ENCODE assay signal across 29 cellular contexts in genomic region chr10:101896466-101896865, GRCh38. TPM values are rescaled to one million over a fixed set of nuclear protein-coding genes. Genes with fewer than 3 reads are reported as not detected.
A peak's percentile ranks its signal among the peaks of the same experiment; 100 is the strongest.
DNase-seq lines count a peak whose midpoint lies in the region; ATAC-seq and TF ChIP-seq lines count a peak whose summit lies in the region.
"Had no signal": no experiment of that assay in that cellular context is flagged by ENCODE, and none has a peak within 500 bp of the region (broad histone marks: within the 10 kb centered on the region; RNA-seq: fewer than 3 reads in every experiment).

No MANE protein-coding gene starts in this region.

- H3K9me3 Mint-ChIP-seq in stimulated activated naive CD8-positive, alpha-beta T cell treated with anti-CD3 and anti-CD28 coated beads, Interleukin-15, amount 100 ng/mL, for 72 hours, result no peaks in the 10 kb centered on the region
- H3K9me3 Mint-ChIP-seq: T-helper 1 cell treated with Interleukin-12 subunit alpha and Interleukin-12 subunit beta and Interleukin-4 antibody, amounts not matched to agents 30 μg/mL and 1 μg/mL, for 36 hours had no signal

- peaks cover 22% of the 10 kb centered on the region for H3K4me1 Mint-ChIP-seq in stimulated activated naive CD8-positive, alpha-beta T cell treated with anti-CD3 and anti-CD28 coated beads, Interleukin-15, amount 100 ng/mL, for 72 hours

- H3K4me3 Mint-ChIP-seq in stimulated activated naive CD8-positive, alpha-beta T cell treated with anti-CD3 and anti-CD28 coated beads, Interleukin-15, amount 100 ng/mL, for 72 hours, result no peak overlapping the region
- H3K4me3 Mint-ChIP-seq: stimulated activated naive B cell treated with anti-CD40 and anti-IgM and Interleukin-4, amounts not matched to agents 10 μg/mL and 1 μg/mL and 100 μg/mL, for 72 hours; T-helper 1 cell treated with Interleukin-12 subunit alpha and Interleukin-12 subunit beta and Interleukin-4 antibody, amounts not matched to agents 30 μg/mL and 1 μg/mL, for 36 hours had no signal

- peak overlapping the region; percentile 78 for H3K27ac ChIP-seq in foreskin keratinocyte
- H3K27ac ChIP-seq: adrenal gland, colonic mucosa, epithelial cell of prostate, lower lobe of right lung, skin epidermis, suprapubic skin, upper lobe of left lung had no signal

- no peaks in the 10 kb centered on the region for H3K27me3 ChIP-seq in foreskin keratinocyte
- H3K27me3 ChIP-seq: adrenal gland, colonic mucosa, suprapubic skin, upper lobe of left lung had no signal

- H3K27me3 Mint-ChIP-seq in stimulated activated naive CD8-positive, alpha-beta T cell treated with anti-CD3 and anti-CD28 coated beads, Interleukin-15, amount 100 ng/mL, for 72 hours, result no peaks in the 10 kb centered on the region
- H3K27me3 Mint-ChIP-seq: stimulated activated naive B cell treated with anti-CD40 and anti-IgM and Interleukin-4, amounts not matched to agents 10 μg/mL and 1 μg/mL and 100 μg/mL, for 72 hours had no signal

- no peak for TF ChIP-seq CTCF in foreskin keratinocyte (conservative IDR thresholded peaks at IDR 0.05)
- no peak for TF ChIP-seq CTCF in GM13976 (IDR thresholded peaks at IDR 0.05; ENCODE audit: borderline replicate concordance, control extremely low read depth, extremely low read depth, insufficient read depth, missing control alignments)
- TF ChIP-seq CTCF in GM13977 (IDR thresholded peaks at IDR 0.05; ENCODE audit: extremely low read depth, insufficient read depth, missing control alignments), result no peak

- H3K27ac Mint-ChIP-seq in stimulated activated naive CD8-positive, alpha-beta T cell treated with anti-CD3 and anti-CD28 coated beads, Interleukin-15, amount 100 ng/mL, for 72 hours, result peak overlapping the region in 1 of 2 donors; percentile 15
- H3K27ac Mint-ChIP-seq: T-helper 1 cell treated with Interleukin-12 subunit alpha and Interleukin-12 subunit beta and Interleukin-4 antibody, amounts not matched to agents 30 μg/mL and 1 μg/mL, for 36 hours had no signal

- in situ Hi-C loops in GM13976 (cut with MboI; ENCODE audit: low sequenced_read_pairs, unreplicated experiment), result no loop called here
- in situ Hi-C loops in GM13977 (cut with MboI; ENCODE audit: low pct_unique_long_range_greater_than_20kb, low sequenced_read_pairs, unreplicated experiment), result loop anchor here (10.0 kb wide), 2 partner anchors 52 to 108 kb away; partner anchors contain the start of gene KCNIP2

- no peak for DNase-seq in stimulated activated naive CD8-positive, alpha-beta T cell treated with anti-CD3 and anti-CD28 coated beads, Interleukin-15, Interleukin-2, amounts not matched to agents 100 U/mL and 50 U/mL, for 24 hours
- DNase-seq in stimulated activated naive CD8-positive, alpha-beta T cell treated with anti-CD3 and anti-CD28 coated beads, Interleukin-15, amount 100 ng/mL, for 72 hours, result no peak
- DNase-seq in amniotic epithelial cell (ENCODE audit: low read depth) (peak; percentile 32), foreskin keratinocyte (peak in 1 of 2 donors; percentile 30), GM13976 (ENCODE audit: low spot score) (no peak), GM13977 (ENCODE audit: low spot score) (no peak)
- DNase-seq: activated CD4-positive, CD25-positive, alpha-beta regulatory T cell; activated T-cell treated with anti-CD3 and anti-CD28 coated beads, Interleukin-2, amount 50 U/mL, for 48 hours; adrenal gland; C1 segment of cervical spinal cord; Caco-2; colonic mucosa; effector CD4-positive, alpha-beta T cell; islet precursor cell; lower lobe of right lung; mucosa of descending colon; NCI-H1105; NCI-H187 treated with DMSO at 0.1 percent for 48 hours; NCI-H2171; NCI-H524; OCI-M1; stimulated activated naive B cell treated with anti-CD40 and anti-IgM and Interleukin-4, amounts not matched to agents 10 μg/mL and 1 μg/mL and 100 μg/mL, for 72 hours; upper lobe of left lung had no signal

- H3K4me1 ChIP-seq in foreskin keratinocyte, result peaks cover 12% of the 10 kb centered on the region
- H3K4me1 ChIP-seq: Caco-2, colonic mucosa, suprapubic skin had no signal

- peak; percentile 19 for ATAC-seq in stimulated activated naive CD8-positive, alpha-beta T cell treated with anti-CD3 and anti-CD28 coated beads, Interleukin-15, Interleukin-2, amounts not matched to agents 100 U/mL and 50 U/mL, for 24 hours
- no peak for ATAC-seq in stimulated activated naive CD8-positive, alpha-beta T cell treated with anti-CD3 and anti-CD28 coated beads, Interleukin-15, amount 100 ng/mL, for 72 hours
- ATAC-seq in foreskin keratinocyte (peak; percentile 20), GM18861 (IDR thresholded peaks at IDR 0.05; ENCODE audit: unreplicated experiment) (no peak)
- ATAC-seq: K562; lower lobe of right lung; mucosa of descending colon; stimulated activated naive B cell treated with anti-CD40 and anti-IgM and Interleukin-4, amounts not matched to agents 10 μg/mL and 1 μg/mL and 100 μg/mL, for 72 hours had no signal

RNA-seq across cellular contexts. Expression of gene KCNIP2, which starts 52.9 kb away (rescaled TPM):
- 0.42 and 0.44 TPM in 2 replicates for total RNA-seq in foreskin keratinocyte
- polyA plus RNA-seq in foreskin keratinocyte, result 0.37 and 0.45 TPM in 2 replicates

Comparison
In these comparisons a context has a peak if more than half of its experiments do, and no peak if none do; other contexts are left out.
1. ATAC-seq: peak in stimulated activated naive CD8-positive, alpha-beta T cell treated with anti-CD3 and anti-CD28 coated beads, Interleukin-15, Interleukin-2, amounts not matched to agents 100 U/mL and 50 U/mL, for 24 hours (single experiment) and foreskin keratinocyte (single experiment); none in stimulated activated naive CD8-positive, alpha-beta T cell treated with anti-CD3 and anti-CD28 coated beads, Interleukin-15, amount 100 ng/mL, for 72 hours (single experiment) and GM18861 (single experiment).